ENCODE assay signal across 29 cellular contexts in genomic region chr2:67919490-67919889, GRCh38.
"Had no signal": no experiment of that assay in that cellular context is flagged by ENCODE, and none has a peak within 500 bp of the region (broad histone marks: within the 10 kb centered on the region; RNA-seq: fewer than 3 reads in every experiment).

No MANE protein-coding gene starts in this region.

- H3K36me3 ChIP-seq: breast epithelium, heart left ventricle, suprapubic skin, tibial nerve had no signal

- H3K4me1 ChIP-seq: breast epithelium, parathyroid adenoma, psoas muscle, suprapubic skin, tibial nerve had no signal

- H3K27me3 ChIP-seq: breast epithelium, suprapubic skin, tibial nerve had no signal

- H3K27me3 Mint-ChIP-seq: activated CD4-positive, alpha-beta memory T cell treated with anti-CD3 and anti-CD28 coated beads, Interleukin-2, amount 10 ng/mL, durations not matched to agents 7 days and 5 days; activated CD4-positive, alpha-beta T cell treated with anti-CD3 and anti-CD28 coated beads, Interleukin-2, amount 10 ng/mL, durations not matched to agents 7 days and 5 days had no signal

- H3K4me3 Mint-ChIP-seq: activated CD4-positive, alpha-beta memory T cell treated with anti-CD3 and anti-CD28 coated beads, Interleukin-2, amount 10 ng/mL, durations not matched to agents 7 days and 5 days; activated CD4-positive, alpha-beta T cell treated with anti-CD3 and anti-CD28 coated beads, Interleukin-2, amount 10 ng/mL, durations not matched to agents 7 days and 5 days; activated T-cell treated with anti-CD3 and anti-CD28 coated beads, Interleukin-2, amount 50 U/mL, for 24 hours; activated T-helper 17 cell treated with anti-CD3 and anti-CD28 coated beads, Interleukin-2, amount 50 U/mL, for 72 hours; central memory CD8-positive, alpha-beta T cell; naive thymus-derived CD4-positive, alpha-beta T cell; neural crest cell; WTC11 had no signal

- H3K27ac ChIP-seq: breast epithelium, heart left ventricle, parathyroid adenoma, psoas muscle, suprapubic skin, tibial nerve had no signal

- H3K9me3 Mint-ChIP-seq: activated CD4-positive, alpha-beta memory T cell treated with anti-CD3 and anti-CD28 coated beads, Interleukin-2, amount 10 ng/mL, durations not matched to agents 7 days and 5 days; activated CD4-positive, alpha-beta T cell treated with anti-CD3 and anti-CD28 coated beads, Interleukin-2, amount 10 ng/mL, durations not matched to agents 7 days and 5 days; activated T-cell treated with anti-CD3 and anti-CD28 coated beads, Interleukin-2, amount 50 U/mL, for 24 hours; activated T-helper 17 cell treated with anti-CD3 and anti-CD28 coated beads, Interleukin-2, amount 50 U/mL, for 72 hours; central memory CD8-positive, alpha-beta T cell had no signal

- H3K27ac Mint-ChIP-seq: activated CD4-positive, alpha-beta memory T cell treated with anti-CD3 and anti-CD28 coated beads, Interleukin-2, amount 10 ng/mL, durations not matched to agents 7 days and 5 days; activated CD4-positive, alpha-beta T cell treated with anti-CD3 and anti-CD28 coated beads, Interleukin-2, amount 10 ng/mL, durations not matched to agents 7 days and 5 days; activated T-cell treated with anti-CD3 and anti-CD28 coated beads, Interleukin-2, amount 50 U/mL, for 24 hours; activated T-helper 17 cell treated with anti-CD3 and anti-CD28 coated beads, Interleukin-2, amount 50 U/mL, for 72 hours; naive thymus-derived CD4-positive, alpha-beta T cell; WTC11 had no signal

- H3K36me3 Mint-ChIP-seq: naive thymus-derived CD4-positive, alpha-beta T cell; WTC11 had no signal

- H3K4me3 ChIP-seq: breast epithelium, heart left ventricle, psoas muscle, suprapubic skin, tibial nerve had no signal

- H3K79me2 ChIP-seq: parathyroid adenoma had no signal

- H3K4me1 Mint-ChIP-seq: activated CD4-positive, alpha-beta memory T cell treated with anti-CD3 and anti-CD28 coated beads, Interleukin-2, amount 10 ng/mL, durations not matched to agents 7 days and 5 days; activated CD4-positive, alpha-beta T cell treated with anti-CD3 and anti-CD28 coated beads, Interleukin-2, amount 10 ng/mL, durations not matched to agents 7 days and 5 days; activated T-helper 17 cell treated with anti-CD3 and anti-CD28 coated beads, Interleukin-2, amount 50 U/mL, for 72 hours; central memory CD8-positive, alpha-beta T cell; naive thymus-derived CD4-positive, alpha-beta T cell had no signal

- H2AFZ ChIP-seq: parathyroid adenoma had no signal

- H3K9me3 ChIP-seq: breast epithelium, heart left ventricle, psoas muscle, suprapubic skin, tibial nerve had no signal

- ATAC-seq: activated T-helper 17 cell treated with anti-CD3 and anti-CD28 coated beads, Interleukin-2, amount 50 U/mL, for 72 hours; heart left ventricle; left colon; naive thymus-derived CD4-positive, alpha-beta T cell; psoas muscle; WTC11 had no signal

- DNase-seq: activated CD4-positive, alpha-beta memory T cell treated with anti-CD3 and anti-CD28 coated beads, Interleukin-2, amount 10 ng/mL, durations not matched to agents 7 days and 5 days; activated CD4-positive, alpha-beta T cell treated with anti-CD3 and anti-CD28 coated beads for 1 hour; activated CD4-positive, alpha-beta T cell treated with anti-CD3 and anti-CD28 coated beads, Interleukin-2, amount 10 ng/mL, durations not matched to agents 7 days and 5 days; activated CD8-positive, alpha-beta memory T cell treated with anti-CD3 and anti-CD28 coated beads, Interleukin-2, amount 50 U/mL, for 48 hours; activated gamma-delta T cell treated with Interleukin-2 at 50 U/mL for 16 hours; activated naive CD4-positive, alpha-beta T cell treated with anti-CD3 and anti-CD28 coated beads, Interleukin-2, amount 50 U/mL, for 16 hours; activated T-cell treated with anti-CD3 and anti-CD28 coated beads, Interleukin-2, amount 50 U/mL, for 24 hours; amygdala; dermis blood vessel endothelial cell; effector CD4-positive, alpha-beta T cell; foreskin fibroblast; heart left ventricle; left colon; midbrain; naive thymus-derived CD4-positive, alpha-beta T cell; nucleus accumbens; psoas muscle; stimulated activated CD4-positive, alpha-beta T cell treated with anti-CD3 and anti-CD28 coated beads, Interleukin-15, amount 100 ng/mL, for 24 hours; stimulated activated CD4-positive, alpha-beta T cell treated with anti-CD3 and anti-CD28 coated beads, Interleukin-2, amount 100 ng/mL, for 24 hours; stimulated activated naive CD4-positive, alpha-beta T cell; T-helper 2 cell had no signal
